In the genomic region with DNA sequence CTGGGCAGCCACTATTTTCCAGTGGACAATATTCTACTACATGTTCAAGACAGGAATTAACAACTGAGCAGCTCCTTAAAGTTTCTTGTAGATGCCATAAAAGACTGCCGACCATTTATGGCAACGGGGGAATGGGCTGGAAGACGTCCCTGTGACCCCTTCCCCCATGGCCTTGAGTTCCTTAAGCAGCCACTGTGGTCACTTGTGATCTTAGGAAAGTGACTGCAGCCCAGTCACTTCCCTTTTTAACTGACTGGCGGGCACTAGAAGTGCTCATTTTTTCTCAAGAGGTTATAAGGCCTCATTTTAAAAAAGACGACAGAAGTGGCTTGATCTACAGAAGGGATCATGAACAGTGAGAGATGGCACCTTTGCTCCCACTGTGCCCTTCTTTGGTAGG, we compare ENCODE assay signal across 17 cellular contexts.
"Had no signal": no experiment of that assay in that cellular context is flagged by ENCODE, and none has a peak within 500 bp of the region (broad histone marks: within the 10 kb centered on the region; RNA-seq: fewer than 3 reads in every experiment).

No MANE protein-coding gene starts in this region.

- DNase-seq: activated B cell treated with CpG ODN at 0.5 μM for 24 hours; activated CD4-positive, alpha-beta T cell treated with anti-CD3 and anti-CD28 coated beads for 48 hours; activated CD8-positive, alpha-beta T cell treated with anti-CD3 and anti-CD28 coated beads for 36 hours; activated effector memory CD4-positive, alpha-beta T cell treated with anti-CD3 and anti-CD28 coated beads, Interleukin-2, amount 50 U/mL, for 16 hours; activated T-cell treated with anti-CD3 and anti-CD28 coated beads, Interleukin-2, amount 50 U/mL, for 4 hours; amniotic stem cell; dorsolateral prefrontal cortex; left lung; natural killer cell; stimulated activated CD4-positive, alpha-beta T cell treated with anti-CD3 and anti-CD28 coated beads, Interleukin-2, amount 100 ng/mL, for 48 hours; tibial artery had no signal

- H3K27ac Mint-ChIP-seq: activated B cell treated with CpG ODN at 0.5 μM for 24 hours; activated CD8-positive, alpha-beta T cell treated with anti-CD3 and anti-CD28 coated beads for 36 hours; activated naive CD4-positive, alpha-beta T cell treated with anti-CD3 and anti-CD28 coated beads, Interleukin-2, amount 50 U/mL, for 72 hours; memory B cell; natural killer cell; stimulated activated memory B cell treated with anti-CD40 and anti-IgM and Interleukin-4, amounts not matched to agents 10 μg/mL and 1 μg/mL and 100 μg/mL, for 72 hours had no signal

- H3K9me3 ChIP-seq: left lung, tibial artery, vagina had no signal

- H3K27me3 ChIP-seq: dorsolateral prefrontal cortex, hepatocyte, left lung, tibial artery, vagina had no signal

- H3K36me3 ChIP-seq: left lung, tibial artery, vagina had no signal

- ATAC-seq: activated CD8-positive, alpha-beta T cell treated with anti-CD3 and anti-CD28 coated beads for 36 hours; activated naive CD4-positive, alpha-beta T cell treated with anti-CD3 and anti-CD28 coated beads, Interleukin-2, amount 50 U/mL, for 72 hours; activated T-cell treated with anti-CD3 and anti-CD28 coated beads, Interleukin-2, amount 50 U/mL, for 4 hours; left lung; natural killer cell; stimulated activated memory B cell treated with anti-CD40 and anti-IgM and Interleukin-4, amounts not matched to agents 10 μg/mL and 1 μg/mL and 100 μg/mL, for 72 hours had no signal

- H3K4me1 ChIP-seq: left lung, tibial artery, vagina had no signal

- H3K4me3 Mint-ChIP-seq: activated B cell treated with CpG ODN at 0.5 μM for 24 hours; activated CD8-positive, alpha-beta T cell treated with anti-CD3 and anti-CD28 coated beads for 36 hours; activated T-cell treated with anti-CD3 and anti-CD28 coated beads, Interleukin-2, amount 50 U/mL, for 4 hours; memory B cell; natural killer cell; stimulated activated memory B cell treated with anti-CD40 and anti-IgM and Interleukin-4, amounts not matched to agents 10 μg/mL and 1 μg/mL and 100 μg/mL, for 72 hours had no signal

- H3K4me1 Mint-ChIP-seq: activated B cell treated with CpG ODN at 0.5 μM for 24 hours; natural killer cell; stimulated activated memory B cell treated with anti-CD40 and anti-IgM and Interleukin-4, amounts not matched to agents 10 μg/mL and 1 μg/mL and 100 μg/mL, for 72 hours had no signal

- H3K9me3 Mint-ChIP-seq: activated B cell treated with CpG ODN at 0.5 μM for 24 hours; activated CD8-positive, alpha-beta T cell treated with anti-CD3 and anti-CD28 coated beads for 36 hours; activated naive CD4-positive, alpha-beta T cell treated with anti-CD3 and anti-CD28 coated beads, Interleukin-2, amount 50 U/mL, for 72 hours; activated T-cell treated with anti-CD3 and anti-CD28 coated beads, Interleukin-2, amount 50 U/mL, for 4 hours; natural killer cell; stimulated activated memory B cell treated with anti-CD40 and anti-IgM and Interleukin-4, amounts not matched to agents 10 μg/mL and 1 μg/mL and 100 μg/mL, for 72 hours had no signal

- FAIRE-seq: keratinocyte had no signal

- H3K4me3 ChIP-seq: dorsolateral prefrontal cortex, hepatocyte, left lung, tibial artery, vagina had no signal

- H3K36me3 Mint-ChIP-seq: activated naive CD4-positive, alpha-beta T cell treated with anti-CD3 and anti-CD28 coated beads, Interleukin-2, amount 50 U/mL, for 72 hours; memory B cell; natural killer cell; stimulated activated memory B cell treated with anti-CD40 and anti-IgM and Interleukin-4, amounts not matched to agents 10 μg/mL and 1 μg/mL and 100 μg/mL, for 72 hours had no signal

- H3K27ac ChIP-seq: dorsolateral prefrontal cortex, hepatocyte, left lung, tibial artery, vagina had no signal
